Comparison of ENCODE assay signal across 18 cellular contexts in the genomic region with DNA sequence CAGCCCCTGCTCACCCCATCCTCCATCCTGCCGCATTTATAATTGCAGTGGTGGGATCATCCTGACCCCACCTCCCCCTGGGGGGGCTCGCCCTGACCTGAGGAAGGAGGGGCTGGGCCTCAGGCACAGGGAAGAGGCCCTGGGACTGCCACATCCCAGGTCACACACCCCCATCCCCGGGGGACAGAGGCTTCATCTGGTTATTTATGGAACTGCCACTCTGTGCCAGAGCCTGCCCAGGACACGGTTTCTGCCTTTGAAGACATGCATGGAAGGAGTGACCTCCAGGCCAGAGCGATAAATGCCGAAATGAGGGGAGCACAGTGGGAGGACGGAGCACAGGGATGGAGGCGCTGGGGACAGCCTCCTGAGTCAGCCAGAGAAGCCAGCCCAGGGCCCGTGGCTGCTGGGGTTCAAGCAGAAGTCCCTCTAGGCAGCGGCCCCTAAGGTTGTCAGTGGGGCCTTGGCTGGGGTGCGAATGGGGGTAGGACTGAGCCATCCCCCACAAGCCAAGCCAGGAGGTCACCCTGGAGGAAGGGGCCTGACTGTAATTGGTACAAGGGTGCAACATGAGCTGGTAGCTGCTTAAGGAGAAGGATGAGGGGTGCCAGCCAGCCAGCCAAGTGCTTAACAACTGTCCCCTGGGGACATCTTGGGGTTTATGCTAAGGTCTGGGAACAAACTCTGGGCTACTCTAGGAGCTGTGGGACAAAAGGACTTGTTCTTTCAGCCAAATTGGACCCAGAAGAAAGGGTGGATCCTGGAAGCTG. TPM values are rescaled to one million over a fixed set of nuclear protein-coding genes. Genes with fewer than 3 reads are reported as not detected.
DNase-seq lines count a peak whose midpoint lies in the region; ATAC-seq and TF ChIP-seq lines count a peak whose summit lies in the region.
"Had no signal": no experiment of that assay in that cellular context is flagged by ENCODE, and none has a peak within 500 bp of the region (broad histone marks: within the 10 kb centered on the region; RNA-seq: fewer than 3 reads in every experiment).

No MANE protein-coding gene starts in this region.

- H3K9me3 Mint-ChIP-seq in MCF 10A (ENCODE audit: unreplicated experiment) (no peaks in the 10 kb centered on the region), glutamatergic neuron (ENCODE audit: unreplicated experiment) (peaks cover 1% of the 10 kb centered on the region), neural crest cell (no peaks in the 10 kb centered on the region)
- H3K9me3 Mint-ChIP-seq: activated CD4-positive, alpha-beta memory T cell treated with anti-CD3 and anti-CD28 coated beads, Interleukin-2, amount 10 ng/mL, durations not matched to agents 7 days and 5 days; nephron had no signal

- H3K9me3 ChIP-seq in mammary epithelial cell (replicated peaks; ENCODE audit: insufficient read depth, low read length) (no peaks in the 10 kb centered on the region), vagina (no peaks in the 10 kb centered on the region)

- H3K79me2 ChIP-seq in mammary epithelial cell (ENCODE audit: insufficient read depth, low read length): no peaks in the 10 kb centered on the region

- intact Hi-C loops in mammary epithelial cell (cut with micrococcal nuclease) (loop anchor here (2.0 kb wide), 1 partner anchor 85 kb away; no protein-coding TSS in a partner anchor), MCF 10A (cut with micrococcal nuclease) (loop anchor here (5.0 kb wide), 2 partner anchors 52 to 203 kb away; partner anchors contain the start of gene SHISAL1), vagina (cut with DNase I) (no loop called here)

- no peak overlapping the region for H3K4me3 Mint-ChIP-seq in MCF 10A (ENCODE audit: unreplicated experiment)
- H3K4me3 Mint-ChIP-seq in glutamatergic neuron (ENCODE audit: unreplicated experiment): no peak overlapping the region
- no peak overlapping the region for H3K4me3 Mint-ChIP-seq in neural crest cell
- H3K4me3 Mint-ChIP-seq: activated CD4-positive, alpha-beta memory T cell treated with anti-CD3 and anti-CD28 coated beads, Interleukin-2, amount 10 ng/mL, durations not matched to agents 7 days and 5 days had no signal

- POLR2A ChIA-PET in MCF 10A (lab: Yijun Ruan, JAX): interaction anchor here (0.6 kb wide), 1 partner anchor 16 kb away, joined by 4 read pairs; no protein-coding TSS in a partner anchor

- peaks cover 50% of the 10 kb centered on the region for H3K4me1 ChIP-seq in mammary epithelial cell (ENCODE audit: insufficient read depth, low read length)
- H3K4me1 ChIP-seq in vagina: peaks cover 57% of the 10 kb centered on the region

- H3K4me2 ChIP-seq in mammary epithelial cell (ENCODE audit: insufficient read depth, low read depth, low read length): peak overlapping the region; percentile 96

- no peak for TF ChIP-seq CTCF in mammary epithelial cell (conservative IDR thresholded peaks at IDR 0.05 in 1 of 2, IDR thresholded peaks at IDR 0.05 in 1 of 2; ENCODE audit: extremely low read depth in 1 of 2, insufficient read depth in 1 of 2, low read depth in 1 of 2, low read length in 2 of 2)
- TF ChIP-seq CTCF in MCF 10A (IDR thresholded peaks at IDR 0.05; ENCODE audit: unreplicated experiment): no peak
- TF ChIP-seq CTCF in glutamatergic neuron (IDR thresholded peaks at IDR 0.05; ENCODE audit: partially characterized antibody, unreplicated experiment): no peak
- TF ChIP-seq CTCF in neural crest cell (conservative IDR thresholded peaks at IDR 0.05): no peak
- no peak for TF ChIP-seq CTCF in vagina (IDR thresholded peaks at IDR 0.05)

- no peak for TF ChIP-seq POLR2A in vagina (IDR thresholded peaks at IDR 0.05)

- CTCF ChIA-PET in mammary epithelial cell (lab: Charles Lee; ENCODE audit: low non-redundant PET): no interaction called here
- CTCF ChIA-PET in MCF 10A (lab: Yijun Ruan, JAX): no interaction called here

- H3K36me3 ChIP-seq in mammary epithelial cell (ENCODE audit: insufficient read depth, low read length) (no peaks in the 10 kb centered on the region), vagina (no peaks in the 10 kb centered on the region)

- H3K27me3 Mint-ChIP-seq in MCF 10A (ENCODE audit: insufficient read depth, unreplicated experiment): no peaks in the 10 kb centered on the region
- H3K27me3 Mint-ChIP-seq in glutamatergic neuron (ENCODE audit: unreplicated experiment): peaks cover 4% of the 10 kb centered on the region
- no peaks in the 10 kb centered on the region for H3K27me3 Mint-ChIP-seq in neural crest cell (ENCODE audit: low read depth)
- H3K27me3 Mint-ChIP-seq: activated CD4-positive, alpha-beta memory T cell treated with anti-CD3 and anti-CD28 coated beads, Interleukin-2, amount 10 ng/mL, durations not matched to agents 7 days and 5 days had no signal

- no peak for DNase-seq in mammary epithelial cell
- no peak for DNase-seq in MCF 10A (ENCODE audit: unreplicated experiment)
- DNase-seq in glutamatergic neuron: peak; percentile 27
- DNase-seq in neural crest cell (ENCODE audit: low read depth, low spot score): no peak
- DNase-seq in vagina (ENCODE audit: extremely low spot score in 2 of 2): no peak
- no peak for DNase-seq in NK-92 treated with Interleukin-12 subunit alpha and Interleukin-12 subunit beta, amount 100 ng/mL, for 24 hours (lab: John Stamatoyannopoulos, UW)
- DNase-seq: activated CD4-positive, alpha-beta memory T cell treated with anti-CD3 and anti-CD28 coated beads, Interleukin-2, amount 10 ng/mL, durations not matched to agents 7 days and 5 days; activated effector memory CD4-positive, alpha-beta T cell treated with anti-CD3 and anti-CD28 coated beads, Interleukin-2, amount 50 U/mL, for 16 hours; effector CD8-positive, alpha-beta T cell; MV-4-11; SIG-M5; stimulated activated CD4-positive, alpha-beta T cell treated with anti-CD3 and anti-CD28 coated beads, Interleukin-12 subunit alpha, Interleukin-12 subunit beta, amount 100 ng/mL, for 4 hours had no signal

- H2AFZ ChIP-seq in mammary epithelial cell (ENCODE audit: low read depth, low read length): peak overlapping the region; percentile 92

- H3K36me3 Mint-ChIP-seq in MCF 10A (ENCODE audit: insufficient read depth, unreplicated experiment) (peaks cover 1% of the 10 kb centered on the region), glutamatergic neuron (ENCODE audit: unreplicated experiment) (no peaks in the 10 kb centered on the region), neural crest cell (ENCODE audit: low read depth) (no peaks in the 10 kb centered on the region)
- H3K36me3 Mint-ChIP-seq: brain had no signal

- dilution Hi-C loops in mammary epithelial cell (cut with HindIII; ENCODE audit: low sequenced_read_pairs): no loop called here

- no peak overlapping the region for H3K4me3 ChIP-seq in mammary epithelial cell (replicated peaks in 1 of 3; ENCODE audit: insufficient read depth in 1 of 3, low read depth in 2 of 3, low read length in 3 of 3)
- H3K4me3 ChIP-seq in vagina: no peak overlapping the region

- no peak for ATAC-seq in GM18909 (IDR thresholded peaks at IDR 0.05; ENCODE audit: poor library complexity, unreplicated experiment)
- ATAC-seq in GM19395 (IDR thresholded peaks at IDR 0.05; ENCODE audit: unreplicated experiment): no peak

- no peak overlapping the region for H3K9ac ChIP-seq in mammary epithelial cell (ENCODE audit: insufficient read depth, low read length)

- in situ Hi-C loops in mammary epithelial cell (cut with MboI; ENCODE audit: low sequenced_read_pairs in 2 of 2): no loop called here

- H3K27ac ChIP-seq in mammary epithelial cell (ENCODE audit: insufficient read depth, low read depth, low read length) (no peak overlapping the region), vagina (peak overlapping the region; percentile 66)

- H3K27ac Mint-ChIP-seq in MCF 10A (ENCODE audit: low read depth, unreplicated experiment) (no peak overlapping the region), glutamatergic neuron (ENCODE audit: unreplicated experiment) (no peak overlapping the region), neural crest cell (ENCODE audit: unreplicated experiment) (peak overlapping the region; percentile 62)
- H3K27ac Mint-ChIP-seq: activated CD4-positive, alpha-beta memory T cell treated with anti-CD3 and anti-CD28 coated beads, Interleukin-2, amount 10 ng/mL, durations not matched to agents 7 days and 5 days had no signal

- WGBS in mammary epithelial cell (ENCODE audit: low coverage, missing lambda C conversion rate): 80% methylated on average over 6 of the region's 11 CpGs

- no peaks in the 10 kb centered on the region for H4K20me1 ChIP-seq in mammary epithelial cell (ENCODE audit: insufficient read depth, low read length)

- H3K4me1 Mint-ChIP-seq in MCF 10A (ENCODE audit: insufficient read depth, unreplicated experiment) (peaks cover 28% of the 10 kb centered on the region), glutamatergic neuron (ENCODE audit: low read depth, unreplicated experiment) (peaks cover 11% of the 10 kb centered on the region), neural crest cell (peaks cover 16% of the 10 kb centered on the region)
- H3K4me1 Mint-ChIP-seq: activated CD4-positive, alpha-beta memory T cell treated with anti-CD3 and anti-CD28 coated beads, Interleukin-2, amount 10 ng/mL, durations not matched to agents 7 days and 5 days had no signal

- BruUV-seq in mammary epithelial cell (replicated peaks; lab: Mats Ljungman, UMichigan): no TSS peak
- BruUV-seq in MCF 10A (replicated peaks; lab: Mats Ljungman, UMichigan): no TSS peak

- H3K27me3 ChIP-seq in mammary epithelial cell (ENCODE audit: insufficient read depth, low read length) (no peaks in the 10 kb centered on the region), vagina (no peaks in the 10 kb centered on the region)

RNA-seq across cellular contexts. Expression of gene SHISAL1, which starts 51.4 kb away (rescaled TPM):
- 1 to 10 TPM; 3.9 to 9.2 TPM for total RNA-seq in mammary epithelial cell
- 2.9 TPM for polyA plus RNA-seq in mammary epithelial cell
- polyA minus RNA-seq in mammary epithelial cell: 7.2 TPM
- total RNA-seq in MCF 10A (2022): 1.6 and 3.7 TPM in 2 replicates
- total RNA-seq in glutamatergic neuron (ENCODE audit: unreplicated experiment): 3.2 TPM
- 4.2 and 4.3 TPM in 2 replicates for total RNA-seq in neural crest cell
- 7.6 TPM for total RNA-seq in vagina
- total RNA-seq: activated CD4-positive, alpha-beta memory T cell treated with anti-CD3 and anti-CD28 coated beads, Interleukin-2, amount 10 ng/mL, durations not matched to agents 7 days and 5 days; Calu3; HT-29 had no signal
